ENCODE assay signal across 20 cellular contexts in genomic region chr16:89143911-89144675, GRCh38. TPM values are rescaled to one million over a fixed set of nuclear protein-coding genes. Genes with fewer than 3 reads are reported as not detected.
"Had no signal": no experiment of that assay in that cellular context is flagged by ENCODE, and none has a peak within 500 bp of the region (broad histone marks: within the 10 kb centered on the region; RNA-seq: fewer than 3 reads in every experiment).

No MANE protein-coding gene starts in this region.

- H3K27ac ChIP-seq: gastroesophageal sphincter, psoas muscle, thoracic aorta, vagina had no signal

- H3K4me3 Mint-ChIP-seq: activated CD8-positive, alpha-beta memory T cell treated with anti-CD3 and anti-CD28 coated beads, Interleukin-2, amount 10 ng/mL, durations not matched to agents 7 days and 5 days; activated naive CD8-positive, alpha-beta T cell treated with anti-CD3 and anti-CD28 coated beads, Interleukin-2, amount 50 U/mL, for 24 hours; activated T-cell treated with anti-CD3 and anti-CD28 coated beads, Interleukin-2, amount 50 U/mL, for 72 hours; naive thymus-derived CD4-positive, alpha-beta T cell; stimulated activated naive CD8-positive, alpha-beta T cell treated with anti-CD3 and anti-CD28 coated beads, Interleukin-15, Interleukin-2, amounts not matched to agents 100 ng/mL and 50 ng/mL, for 24 hours; T-helper 17 cell had no signal

- H3K9me3 Mint-ChIP-seq: activated naive CD8-positive, alpha-beta T cell treated with anti-CD3 and anti-CD28 coated beads, Interleukin-2, amount 50 U/mL, for 24 hours; stimulated activated naive CD8-positive, alpha-beta T cell treated with anti-CD3 and anti-CD28 coated beads, Interleukin-15, Interleukin-2, amounts not matched to agents 100 ng/mL and 50 ng/mL, for 24 hours had no signal

- DNase-seq: activated CD4-positive, alpha-beta T cell treated with anti-CD3 and anti-CD28 coated beads, Interleukin-2, amount 50 U/mL, for 4 hours; activated CD8-positive, alpha-beta memory T cell treated with anti-CD3 and anti-CD28 coated beads, Interleukin-2, amount 10 ng/mL, durations not matched to agents 7 days and 5 days; activated gamma-delta T cell treated with Interleukin-2 at 50 U/mL for 16 hours; activated naive CD8-positive, alpha-beta T cell treated with anti-CD3 and anti-CD28 coated beads, Interleukin-2, amount 50 U/mL, for 24 hours; activated T-cell treated with anti-CD3 and anti-CD28 coated beads, Interleukin-2, amount 50 U/mL, for 72 hours; caudate nucleus; cortex of kidney; effector CD8-positive, alpha-beta T cell; hippocampal formation; kidney glomerular epithelial cell; naive thymus-derived CD4-positive, alpha-beta T cell; nucleus accumbens; stimulated activated CD4-positive, alpha-beta T cell treated with anti-CD3 and anti-CD28 coated beads, Interleukin-2, amount 100 ng/mL, for 48 hours; T-helper 17 cell had no signal

- H3K27me3 Mint-ChIP-seq: activated CD8-positive, alpha-beta memory T cell treated with anti-CD3 and anti-CD28 coated beads, Interleukin-2, amount 10 ng/mL, durations not matched to agents 7 days and 5 days; activated naive CD8-positive, alpha-beta T cell treated with anti-CD3 and anti-CD28 coated beads, Interleukin-2, amount 50 U/mL, for 24 hours; naive thymus-derived CD4-positive, alpha-beta T cell; stimulated activated naive CD8-positive, alpha-beta T cell treated with anti-CD3 and anti-CD28 coated beads, Interleukin-15, Interleukin-2, amounts not matched to agents 100 ng/mL and 50 ng/mL, for 24 hours; T-helper 17 cell had no signal

- H3K4me3 ChIP-seq: gastroesophageal sphincter, lung, psoas muscle, thoracic aorta, vagina had no signal

- H3K4me1 ChIP-seq: gastroesophageal sphincter, psoas muscle, vagina had no signal

- H3K4me1 Mint-ChIP-seq: activated CD8-positive, alpha-beta memory T cell treated with anti-CD3 and anti-CD28 coated beads, Interleukin-2, amount 10 ng/mL, durations not matched to agents 7 days and 5 days; activated naive CD8-positive, alpha-beta T cell treated with anti-CD3 and anti-CD28 coated beads, Interleukin-2, amount 50 U/mL, for 24 hours had no signal

- H3K9me3 ChIP-seq: gastroesophageal sphincter, thoracic aorta, vagina had no signal

- H3K27me3 ChIP-seq: gastroesophageal sphincter, vagina had no signal

- H3K27ac Mint-ChIP-seq: activated CD8-positive, alpha-beta memory T cell treated with anti-CD3 and anti-CD28 coated beads, Interleukin-2, amount 10 ng/mL, durations not matched to agents 7 days and 5 days; activated naive CD8-positive, alpha-beta T cell treated with anti-CD3 and anti-CD28 coated beads, Interleukin-2, amount 50 U/mL, for 24 hours; activated T-cell treated with anti-CD3 and anti-CD28 coated beads, Interleukin-2, amount 50 U/mL, for 72 hours; stimulated activated naive CD8-positive, alpha-beta T cell treated with anti-CD3 and anti-CD28 coated beads, Interleukin-15, Interleukin-2, amounts not matched to agents 100 ng/mL and 50 ng/mL, for 24 hours; T-helper 17 cell had no signal

RNA-seq across cellular contexts. Expression of gene CDH15, which starts 27.5 kb away (rescaled TPM):
- total RNA-seq: activated CD8-positive, alpha-beta memory T cell treated with anti-CD3 and anti-CD28 coated beads, Interleukin-2, amount 10 ng/mL, durations not matched to agents 7 days and 5 days; activated T-cell treated with anti-CD3 and anti-CD28 coated beads, Interleukin-2, amount 50 U/mL, for 72 hours; naive thymus-derived CD4-positive, alpha-beta T cell; vagina had no signal
- polyA plus RNA-seq: naive thymus-derived CD4-positive, alpha-beta T cell had no signal

RNA-seq across cellular contexts. Expression of gene SLC22A31, which starts 56.2 kb away (rescaled TPM):
- total RNA-seq: activated CD8-positive, alpha-beta memory T cell treated with anti-CD3 and anti-CD28 coated beads, Interleukin-2, amount 10 ng/mL, durations not matched to agents 7 days and 5 days; gastroesophageal sphincter; psoas muscle; vagina had no signal
